Comparison of ENCODE assay signal across 8 cellular contexts in genomic region chrX:70454441-70455365, GRCh38. TPM values are rescaled to one million over a fixed set of nuclear protein-coding genes. Genes with fewer than 3 reads are reported as not detected.
A peak's percentile ranks its signal among the peaks of the same experiment; 100 is the strongest.
DNase-seq lines count a peak whose midpoint lies in the region; ATAC-seq lines count a peak whose summit lies in the region.

No MANE protein-coding gene starts in this region.

- H3K36me3 Mint-ChIP-seq in effector memory CD8-positive, alpha-beta T cell (ENCODE audit: insufficient read depth), result peaks cover 4% of the 10 kb centered on the region

- DNase-seq in Right ventricle myocardium inferior (ENCODE audit: missing footprints) (peak; percentile 72), cardiac septum (ENCODE audit: low spot score) (no peak), NCI-H446 (lab: John Stamatoyannopoulos, UW) (peak; percentile 83 to 84), mucosa of gallbladder (ENCODE audit: low spot score) (peak; percentile 79), superior temporal gyrus (ENCODE audit: extremely low spot score) (peak; percentile 45)
- DNase-seq in activated CD4-positive, alpha-beta T cell treated with anti-CD3 and anti-CD28 coated beads, Interleukin-2, amount 50 U/mL, for 4 hours, result peak; percentile 53 to 54
- peak; percentile 60 to 64 (median 62) for DNase-seq in effector memory CD8-positive, alpha-beta T cell

- ATAC-seq in Right ventricle myocardium inferior (peak; percentile 92), HG03159 (IDR thresholded peaks at IDR 0.05; ENCODE audit: unreplicated experiment) (peak; percentile 51)
- peak; percentile 73 for ATAC-seq in effector memory CD8-positive, alpha-beta T cell (replicated peaks)

- H3K27ac Mint-ChIP-seq in effector memory CD8-positive, alpha-beta T cell, result peak overlapping the region; percentile 90 to 95

- no peaks in the 10 kb centered on the region for H3K27me3 Mint-ChIP-seq in effector memory CD8-positive, alpha-beta T cell

- peak overlapping the region; percentile 91 to 92 for H3K4me3 Mint-ChIP-seq in effector memory CD8-positive, alpha-beta T cell

- intact Hi-C loops in Right ventricle myocardium inferior (cut with DNase I), result loop anchor here (1.0 to 10.0 kb wide), 2 partner anchors 26 to 210 kb away; no protein-coding TSS in a partner anchor
- intact Hi-C loops in cardiac septum (cut with DNase I), result loop anchor here (5.0 to 10.0 kb wide), 2 partner anchors 98 to 210 kb away; no protein-coding TSS in a partner anchor

- no peaks in the 10 kb centered on the region for H3K9me3 Mint-ChIP-seq in effector memory CD8-positive, alpha-beta T cell

- H3K4me1 Mint-ChIP-seq in effector memory CD8-positive, alpha-beta T cell (ENCODE audit: low read depth in 2 of 2), result peaks cover 41 to 46% of the 10 kb centered on the region in 2 donors

RNA-seq across cellular contexts. Expression of gene DLG3, which starts 10.1 kb away (rescaled TPM):
- 9.5 TPM for total RNA-seq in Right ventricle myocardium inferior
- total RNA-seq in cardiac septum, result 10.9 TPM
- 59.9 TPM for total RNA-seq in mucosa of gallbladder

RNA-seq across cellular contexts. Expression of gene GDPD2, which starts 31.6 kb away (rescaled TPM):
- total RNA-seq in Right ventricle myocardium inferior (not detected), cardiac septum (not detected), mucosa of gallbladder (0.32 TPM)
